ENCODE assay signal across 22 cellular contexts in the genomic region with DNA sequence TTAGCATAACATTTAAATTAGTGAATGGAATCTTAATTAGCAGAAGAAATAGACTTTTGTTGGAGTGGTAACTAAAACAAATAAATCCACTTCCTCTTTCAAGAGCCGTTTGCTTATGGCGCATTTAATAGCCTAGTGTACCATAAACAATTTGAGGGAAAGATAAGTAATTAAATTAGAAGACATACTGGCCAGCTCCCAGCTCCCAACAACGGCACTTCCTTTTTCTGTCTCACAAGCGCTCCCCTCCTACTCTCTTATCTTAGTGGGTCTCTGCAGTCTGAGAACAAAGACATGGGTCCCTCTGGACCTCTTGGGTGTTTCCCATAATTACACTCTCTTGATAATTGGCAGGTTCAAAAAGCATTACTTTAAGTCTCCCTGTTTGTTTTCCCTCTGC.
DNase-seq lines count a peak whose midpoint lies in the region; ATAC-seq, FAIRE-seq and TF ChIP-seq lines count a peak whose summit lies in the region.
"Had no signal": no experiment of that assay in that cellular context is flagged by ENCODE, and none has a peak within 500 bp of the region (broad histone marks: within the 10 kb centered on the region; RNA-seq: fewer than 3 reads in every experiment).

No MANE protein-coding gene starts in this region.

- POLR2A ChIA-PET in WTC11 (lab: Charles Lee), result no interaction called here

- TF ChIP-seq CTCF in WTC11 (IDR thresholded peaks at IDR 0.05), result no peak
- no peak for TF ChIP-seq CTCF in testis (IDR thresholded peaks at IDR 0.05)

- TF ChIP-seq POLR2A in GM12891 (IDR thresholded peaks at IDR 0.05; ENCODE audit: low read depth, low read length), result no peak
- TF ChIP-seq POLR2A in testis (IDR thresholded peaks at IDR 0.05), result no peak

- H3K4me1 Mint-ChIP-seq in WTC11, result peaks cover 12% of the 10 kb centered on the region

- H3K27me3 ChIP-seq in testis, result no peaks in the 10 kb centered on the region
- H3K27me3 ChIP-seq: SJSA1, tibial artery had no signal

- intact Hi-C loops in testis (cut with DNase I; ENCODE audit: low total_unique reads), result no loop called here

- no peaks in the 10 kb centered on the region for H3K36me3 ChIP-seq in testis (ENCODE audit: low read depth, missing control alignments)
- H3K36me3 ChIP-seq: prostate gland, SJSA1, tibial artery had no signal

- H3K4me1 ChIP-seq in testis, result no peaks in the 10 kb centered on the region
- H3K4me1 ChIP-seq: SJSA1, tibial artery had no signal

- H3K9me3 ChIP-seq in testis, result no peaks in the 10 kb centered on the region
- H3K9me3 ChIP-seq: prostate gland, SJSA1, tibial artery had no signal

- FAIRE-seq in GM12891 (lab: Jason Lieb, UNC), result no peak

- 34 to 36% methylated on average over 4 of the region's 4 CpGs for WGBS in testis, 2 donors

- H3K27ac Mint-ChIP-seq in WTC11, result 0 out of 2 replicates have a peak overlapping the region, but pooled peaks have one; percentile 11
- H3K27ac Mint-ChIP-seq: activated naive CD4-positive, alpha-beta T cell treated with anti-CD3 and anti-CD28 coated beads for 36 hours; activated T-cell treated with anti-CD3 and anti-CD28 coated beads, Interleukin-2, amount 50 U/mL, for 24 hours had no signal

- H3K9me3 Mint-ChIP-seq in WTC11, result no peaks in the 10 kb centered on the region
- H3K9me3 Mint-ChIP-seq: activated naive CD4-positive, alpha-beta T cell treated with anti-CD3 and anti-CD28 coated beads for 36 hours; activated T-cell treated with anti-CD3 and anti-CD28 coated beads, Interleukin-2, amount 50 U/mL, for 24 hours had no signal

- no peak for ATAC-seq in WTC11
- ATAC-seq: left lobe of liver; stimulated activated naive CD8-positive, alpha-beta T cell treated with anti-CD3 and anti-CD28 coated beads, Interleukin-15, Interleukin-2, amounts not matched to agents 100 U/mL and 50 U/mL, for 24 hours had no signal

- H3K36me3 Mint-ChIP-seq in WTC11, result no peaks in the 10 kb centered on the region

- CTCF ChIA-PET in WTC11 (lab: Charles Lee), result interaction anchor here (1.0 to 1.5 kb wide), 3 partner anchors 190 to 449 kb away, joined by 3 read pairs; no protein-coding TSS in a partner anchor

- H3K27me3 Mint-ChIP-seq in WTC11 (ENCODE audit: low read depth), result no peaks in the 10 kb centered on the region

- H3K4me3 Mint-ChIP-seq in WTC11, result no peak overlapping the region
- H3K4me3 Mint-ChIP-seq: activated naive CD4-positive, alpha-beta T cell treated with anti-CD3 and anti-CD28 coated beads for 36 hours; activated T-cell treated with anti-CD3 and anti-CD28 coated beads, Interleukin-2, amount 50 U/mL, for 24 hours had no signal

- H3K4me3 ChIP-seq in testis, result no peak overlapping the region
- H3K4me3 ChIP-seq: PC-9, prostate gland, SJSA1, tibial artery had no signal

- H3K27ac ChIP-seq in testis, result no peak overlapping the region
- H3K27ac ChIP-seq: PC-9, prostate gland, SJSA1, tibial artery had no signal

- DNase-seq in GM12891 (ENCODE audit: insufficient read length, low spot score) (no peak), NCI-H1092 treated with DMSO at 0.1 percent for 48 hours (lab: John Stamatoyannopoulos, UW) (peak; percentile 76), NCI-H526 treated with DMSO at 0.1 percent for 48 hours (lab: John Stamatoyannopoulos, UW) (peak; percentile 52), WTC11 (ENCODE audit: low spot score) (no peak), foreskin melanocyte (no peak), activated gamma-delta T cell (lab: John Stamatoyannopoulos, UW) (no peak), testis (no peak)
- DNase-seq: activated naive CD4-positive, alpha-beta T cell treated with anti-CD3 and anti-CD28 coated beads for 36 hours; activated T-cell treated with anti-CD3 and anti-CD28 coated beads, Interleukin-2, amount 50 U/mL, for 24 hours; caudate nucleus; dermis blood vessel endothelial cell; DMS79 treated with DMSO at 0.1 percent for 48 hours; H7; head of caudate nucleus; NCI-H187; NCI-H524 treated with DMSO at 0.1 percent for 48 hours; PC-9; stimulated activated naive CD8-positive, alpha-beta T cell treated with anti-CD3 and anti-CD28 coated beads, Interleukin-15, Interleukin-2, amounts not matched to agents 100 U/mL and 50 U/mL, for 24 hours; tibial artery had no signal

TF ChIP-seq in GM12891, 5 proteins besides CTCF, POLR2A, EP300 and RAD21:
- TF ChIP-seq PAX5 (IDR thresholded peaks at IDR 0.05; ENCODE audit: insufficient read depth, low read length, severe bottlenecking), result no peak
- TF ChIP-seq SPI1 (IDR thresholded peaks at IDR 0.05; ENCODE audit: low read depth, low read length), result peak; percentile 57
TF ChIP-seq in GM12891: peak in this region for 1.

TF ChIP-seq in WTC11, 78 proteins besides CTCF, POLR2A, EP300 and RAD21 (continues in another document):
- TF ChIP-seq NR3C1 (CRISPR knock-in tag; conservative IDR thresholded peaks at IDR 0.05; ENCODE audit: low read depth) (no peak), FOXK1 (CRISPR knock-in tag; IDR thresholded peaks at IDR 0.05) (no peak), SMAD3 (CRISPR knock-in tag; IDR thresholded peaks at IDR 0.05; ENCODE audit: borderline replicate concordance) (no peak), SOX15 (CRISPR knock-in tag; IDR thresholded peaks at IDR 0.05) (no peak), ESRRA (CRISPR knock-in tag; IDR thresholded peaks at IDR 0.05; ENCODE audit: borderline replicate concordance) (no peak), RELA (CRISPR knock-in tag; IDR thresholded peaks at IDR 0.05; ENCODE audit: borderline replicate concordance) (no peak), TEAD4 (CRISPR knock-in tag; IDR thresholded peaks at IDR 0.05) (no peak), NFE2L1 (CRISPR knock-in tag; IDR thresholded peaks at IDR 0.05) (no peak), FOXP1 (CRISPR knock-in tag; IDR thresholded peaks at IDR 0.05; ENCODE audit: borderline replicate concordance) (no peak), ZNF263 (CRISPR knock-in tag; IDR thresholded peaks at IDR 0.05; ENCODE audit: low read depth) (no peak)
- TF ChIP-seq, protein P1, sequence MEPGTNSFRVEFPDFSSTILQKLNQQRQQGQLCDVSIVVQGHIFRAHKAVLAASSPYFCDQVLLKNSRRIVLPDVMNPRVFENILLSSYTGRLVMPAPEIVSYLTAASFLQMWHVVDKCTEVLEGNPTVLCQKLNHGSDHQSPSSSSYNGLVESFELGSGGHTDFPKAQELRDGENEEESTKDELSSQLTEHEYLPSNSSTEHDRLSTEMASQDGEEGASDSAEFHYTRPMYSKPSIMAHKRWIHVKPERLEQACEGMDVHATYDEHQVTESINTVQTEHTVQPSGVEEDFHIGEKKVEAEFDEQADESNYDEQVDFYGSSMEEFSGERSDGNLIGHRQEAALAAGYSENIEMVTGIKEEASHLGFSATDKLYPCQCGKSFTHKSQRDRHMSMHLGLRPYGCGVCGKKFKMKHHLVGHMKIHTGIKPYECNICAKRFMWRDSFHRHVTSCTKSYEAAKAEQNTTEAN (CRISPR knock-in tag; IDR thresholded peaks at IDR 0.05), result no peak
- TF ChIP-seq, protein P2, sequence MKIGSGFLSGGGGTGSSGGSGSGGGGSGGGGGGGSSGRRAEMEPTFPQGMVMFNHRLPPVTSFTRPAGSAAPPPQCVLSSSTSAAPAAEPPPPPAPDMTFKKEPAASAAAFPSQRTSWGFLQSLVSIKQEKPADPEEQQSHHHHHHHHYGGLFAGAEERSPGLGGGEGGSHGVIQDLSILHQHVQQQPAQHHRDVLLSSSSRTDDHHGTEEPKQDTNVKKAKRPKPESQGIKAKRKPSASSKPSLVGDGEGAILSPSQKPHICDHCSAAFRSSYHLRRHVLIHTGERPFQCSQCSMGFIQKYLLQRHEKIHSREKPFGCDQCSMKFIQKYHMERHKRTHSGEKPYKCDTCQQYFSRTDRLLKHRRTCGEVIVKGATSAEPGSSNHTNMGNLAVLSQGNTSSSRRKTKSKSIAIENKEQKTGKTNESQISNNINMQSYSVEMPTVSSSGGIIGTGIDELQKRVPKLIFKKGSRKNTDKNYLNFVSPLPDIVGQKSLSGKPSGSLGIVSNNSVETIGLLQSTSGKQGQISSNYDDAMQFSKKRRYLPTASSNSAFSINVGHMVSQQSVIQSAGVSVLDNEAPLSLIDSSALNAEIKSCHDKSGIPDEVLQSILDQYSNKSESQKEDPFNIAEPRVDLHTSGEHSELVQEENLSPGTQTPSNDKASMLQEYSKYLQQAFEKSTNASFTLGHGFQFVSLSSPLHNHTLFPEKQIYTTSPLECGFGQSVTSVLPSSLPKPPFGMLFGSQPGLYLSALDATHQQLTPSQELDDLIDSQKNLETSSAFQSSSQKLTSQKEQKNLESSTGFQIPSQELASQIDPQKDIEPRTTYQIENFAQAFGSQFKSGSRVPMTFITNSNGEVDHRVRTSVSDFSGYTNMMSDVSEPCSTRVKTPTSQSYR (CRISPR knock-in tag; IDR thresholded peaks at IDR 0.05), result no peak
- TF ChIP-seq, protein P3, sequence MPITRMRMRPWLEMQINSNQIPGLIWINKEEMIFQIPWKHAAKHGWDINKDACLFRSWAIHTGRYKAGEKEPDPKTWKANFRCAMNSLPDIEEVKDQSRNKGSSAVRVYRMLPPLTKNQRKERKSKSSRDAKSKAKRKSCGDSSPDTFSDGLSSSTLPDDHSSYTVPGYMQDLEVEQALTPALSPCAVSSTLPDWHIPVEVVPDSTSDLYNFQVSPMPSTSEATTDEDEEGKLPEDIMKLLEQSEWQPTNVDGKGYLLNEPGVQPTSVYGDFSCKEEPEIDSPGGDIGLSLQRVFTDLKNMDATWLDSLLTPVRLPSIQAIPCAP (CRISPR knock-in tag; IDR thresholded peaks at IDR 0.05), result no peak
- TF ChIP-seq, protein P4, sequence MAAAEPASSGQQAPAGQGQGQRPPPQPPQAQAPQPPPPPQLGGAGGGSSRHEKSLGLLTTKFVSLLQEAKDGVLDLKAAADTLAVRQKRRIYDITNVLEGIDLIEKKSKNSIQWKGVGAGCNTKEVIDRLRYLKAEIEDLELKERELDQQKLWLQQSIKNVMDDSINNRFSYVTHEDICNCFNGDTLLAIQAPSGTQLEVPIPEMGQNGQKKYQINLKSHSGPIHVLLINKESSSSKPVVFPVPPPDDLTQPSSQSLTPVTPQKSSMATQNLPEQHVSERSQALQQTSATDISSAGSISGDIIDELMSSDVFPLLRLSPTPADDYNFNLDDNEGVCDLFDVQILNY (CRISPR knock-in tag; IDR thresholded peaks at IDR 0.05), result no peak
- TF ChIP-seq, protein P5, sequence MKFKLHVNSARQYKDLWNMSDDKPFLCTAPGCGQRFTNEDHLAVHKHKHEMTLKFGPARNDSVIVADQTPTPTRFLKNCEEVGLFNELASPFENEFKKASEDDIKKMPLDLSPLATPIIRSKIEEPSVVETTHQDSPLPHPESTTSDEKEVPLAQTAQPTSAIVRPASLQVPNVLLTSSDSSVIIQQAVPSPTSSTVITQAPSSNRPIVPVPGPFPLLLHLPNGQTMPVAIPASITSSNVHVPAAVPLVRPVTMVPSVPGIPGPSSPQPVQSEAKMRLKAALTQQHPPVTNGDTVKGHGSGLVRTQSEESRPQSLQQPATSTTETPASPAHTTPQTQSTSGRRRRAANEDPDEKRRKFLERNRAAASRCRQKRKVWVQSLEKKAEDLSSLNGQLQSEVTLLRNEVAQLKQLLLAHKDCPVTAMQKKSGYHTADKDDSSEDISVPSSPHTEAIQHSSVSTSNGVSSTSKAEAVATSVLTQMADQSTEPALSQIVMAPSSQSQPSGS (CRISPR knock-in tag; IDR thresholded peaks at IDR 0.05; ENCODE audit: borderline replicate concordance, low read depth), result no peak

Comparison
In these comparisons a context has a peak if more than half of its experiments do, and no peak if none do; other contexts are left out.
1. DNase-seq: peak in NCI-H1092 treated with DMSO at 0.1 percent for 48 hours (single experiment) and NCI-H526 treated with DMSO at 0.1 percent for 48 hours (single experiment); none in GM12891 (single experiment), WTC11 (single experiment), foreskin melanocyte (single experiment), activated gamma-delta T cell (single experiment) and testis (single experiment).